ENCODE assay signal across 9 cellular contexts in the genomic region with DNA sequence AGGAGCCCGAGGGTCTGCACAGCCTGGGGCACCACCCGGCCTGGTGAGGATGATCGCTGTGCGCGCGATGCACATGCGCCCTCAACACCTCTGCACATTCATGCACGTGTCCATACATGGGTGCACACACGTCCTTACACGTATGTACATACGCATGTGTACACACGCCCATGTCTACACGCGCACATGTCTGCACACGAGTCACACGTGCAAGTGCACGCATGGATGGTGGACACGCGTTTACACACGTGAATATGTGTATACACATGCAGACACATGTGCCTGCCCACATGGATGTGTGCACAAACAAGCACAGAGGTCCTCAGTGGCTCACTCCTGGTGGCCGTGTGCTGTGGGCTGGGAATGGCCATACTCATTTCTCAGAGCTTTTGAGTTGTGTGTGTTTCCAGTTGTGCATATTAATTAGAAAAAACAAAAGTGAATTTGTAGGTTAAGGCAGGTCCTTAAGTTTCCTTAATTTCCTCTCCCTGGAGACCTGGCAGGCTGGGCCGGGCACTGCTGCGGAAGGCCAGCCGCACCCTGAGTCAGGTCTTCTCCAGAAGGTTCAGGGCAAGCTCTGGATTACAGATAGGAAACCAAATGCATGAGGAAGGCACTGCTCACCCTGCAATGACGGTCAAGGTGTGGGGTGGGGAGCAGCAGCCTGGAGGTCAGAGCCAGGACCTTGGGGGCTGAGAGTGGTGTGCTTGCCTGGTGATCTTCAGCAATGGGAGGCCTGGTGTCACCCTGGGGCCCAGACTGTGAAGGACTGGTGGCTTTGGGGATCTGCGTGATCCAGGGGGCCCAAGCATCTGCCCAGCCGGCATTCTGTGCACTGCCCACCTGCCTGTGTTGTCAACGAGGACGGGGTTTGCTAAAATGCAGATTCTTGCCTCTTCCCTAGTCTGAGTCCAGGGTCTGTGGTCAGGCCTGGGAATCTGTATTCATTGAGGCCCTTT. TPM values are rescaled to one million over a fixed set of nuclear protein-coding genes. Genes with fewer than 3 reads are reported as not detected.
DNase-seq lines count a peak whose midpoint lies in the region; ATAC-seq, FAIRE-seq and TF ChIP-seq lines count a peak whose summit lies in the region.
"Had no signal": no experiment of that assay in that cellular context is flagged by ENCODE, and none has a peak within 500 bp of the region (broad histone marks: within the 10 kb centered on the region; RNA-seq: fewer than 3 reads in every experiment).

No MANE protein-coding gene starts in this region.

- FAIRE-seq in HTR-8/SVneo (lab: Jason Lieb, UNC), result peak; percentile 91

- ATAC-seq in foreskin keratinocyte (no peak), HG03139 (IDR thresholded peaks at IDR 0.05; ENCODE audit: unreplicated experiment) (no peak)

- no peaks in the 10 kb centered on the region for H3K4me1 ChIP-seq in foreskin keratinocyte

- no peak for TF ChIP-seq CTCF in foreskin keratinocyte (conservative IDR thresholded peaks at IDR 0.05)

- H3K27ac ChIP-seq in foreskin keratinocyte, result no peak overlapping the region

- no peaks in the 10 kb centered on the region for H3K27me3 ChIP-seq in foreskin keratinocyte

- DNase-seq in HTR-8/SVneo (ENCODE audit: insufficient read length, low spot score) (no peak), foreskin keratinocyte (peak; percentile 39 to 41), GOT3 (lab: John Stamatoyannopoulos, UW) (no peak), OCI-M1 (lab: John Stamatoyannopoulos, UW) (no peak), NCI-H524 (lab: John Stamatoyannopoulos, UW) (no peak)
- peak; percentile 9 for DNase-seq in activated CD8-positive, alpha-beta memory T cell treated with anti-CD3 and anti-CD28 coated beads, Interleukin-2, amount 50 U/mL, for 24 hours (ENCODE audit: extremely low read depth)
- peak; percentile 51 for DNase-seq in stimulated activated CD4-positive, alpha-beta T cell treated with anti-CD3 and anti-CD28 coated beads, Interleukin-4, amount 100 ng/mL, for 1 hour

RNA-seq across cellular contexts. Expression of a gene that starts 1.3 kb away (rescaled TPM):
- not detected in 2 replicates for total RNA-seq in foreskin keratinocyte
- polyA plus RNA-seq in foreskin keratinocyte, result not detected in 2 replicates
- total RNA-seq: dermis microvascular lymphatic vessel endothelial cell had no signal

RNA-seq across cellular contexts. Expression of a gene that starts 29.8 kb away (rescaled TPM):
- 46.0 and 53.1 TPM in 2 replicates for total RNA-seq in foreskin keratinocyte
- 38.5 and 47.0 TPM in 2 replicates for polyA plus RNA-seq in foreskin keratinocyte

Comparison
In these comparisons a context has a peak if more than half of its experiments do, and no peak if none do; other contexts are left out.
1. DNase-seq: peak in activated CD8-positive, alpha-beta memory T cell treated with anti-CD3 and anti-CD28 coated beads, Interleukin-2, amount 50 U/mL, for 24 hours (single experiment), foreskin keratinocyte (2 of 2) and stimulated activated CD4-positive, alpha-beta T cell treated with anti-CD3 and anti-CD28 coated beads, Interleukin-4, amount 100 ng/mL, for 1 hour (single experiment); none in HTR-8/SVneo (single experiment), GOT3 (single experiment), OCI-M1 (single experiment) and NCI-H524 (0 of 2).